9 cellular contexts compared by ENCODE assay signal in the genomic region with DNA sequence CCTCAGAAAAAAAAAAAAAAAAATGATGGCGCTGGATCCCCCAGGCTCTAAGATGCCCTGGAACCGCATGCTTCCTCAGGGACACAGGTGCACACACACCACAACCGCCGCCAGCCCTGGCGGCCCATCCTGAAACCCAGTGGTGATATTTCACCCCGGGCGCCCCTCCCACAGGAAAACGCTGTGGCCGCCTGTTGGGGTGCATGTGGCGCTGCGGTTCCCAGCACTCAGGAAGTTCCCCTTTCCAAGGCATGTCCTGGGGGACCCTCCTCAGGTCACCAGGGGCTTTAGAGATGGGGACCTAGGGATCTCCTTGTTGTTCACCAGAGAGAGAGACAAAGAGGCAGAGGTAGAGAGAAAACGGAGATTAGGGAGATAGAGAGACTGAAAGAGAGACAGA. TPM values are rescaled to one million over a fixed set of nuclear protein-coding genes. Genes with fewer than 3 reads are reported as not detected.
DNase-seq lines count a peak whose midpoint lies in the region; ATAC-seq and TF ChIP-seq lines count a peak whose summit lies in the region.
"Had no signal": no experiment of that assay in that cellular context is flagged by ENCODE, and none has a peak within 500 bp of the region (broad histone marks: within the 10 kb centered on the region; RNA-seq: fewer than 3 reads in every experiment).

No MANE protein-coding gene starts in this region.

- no peak overlapping the region for H3K27ac ChIP-seq in parathyroid adenoma
- no peak overlapping the region for H3K27ac ChIP-seq in sigmoid colon

- H3K27me3 ChIP-seq in GM06990 (replicated peaks; ENCODE audit: control insufficient read depth, insufficient read depth, low read length) (no peaks in the 10 kb centered on the region; the same call in 1 of the 2 replicates), parathyroid adenoma (ENCODE audit: control insufficient read depth, insufficient read depth, low read length) (no peaks in the 10 kb centered on the region), sigmoid colon (peaks cover 5 to 50% (median 34%) of the 10 kb centered on the region in 3 donors)

- H3K4me3 ChIP-seq in GM06990 (replicated peaks; ENCODE audit: low read depth, low read length): peak overlapping the region; percentile 35
- H3K4me3 ChIP-seq in epithelial cell of proximal tubule (ENCODE audit: low read depth, low read length): peak overlapping the region; percentile 65
- H3K4me3 ChIP-seq in parathyroid adenoma (ENCODE audit: low read depth, low read length): no peak overlapping the region
- H3K4me3 ChIP-seq in sigmoid colon: peak overlapping the region in 2 of 4 donors; percentile 30

- H3K9ac ChIP-seq in parathyroid adenoma: no peak overlapping the region

- H3K79me2 ChIP-seq in parathyroid adenoma: no peaks in the 10 kb centered on the region

- ATAC-seq in GM21786 (IDR thresholded peaks at IDR 0.05; ENCODE audit: unreplicated experiment): no peak

- no peak overlapping the region for H3K4me2 ChIP-seq in parathyroid adenoma (ENCODE audit: low read length)

- intact Hi-C loops in sigmoid colon (cut with DNase I): no loop called here

- no peak for TF ChIP-seq EP300 in sigmoid colon (IDR thresholded peaks at IDR 0.05)

- H3K4me1 ChIP-seq in parathyroid adenoma: peaks cover 2% of the 10 kb centered on the region
- peaks cover 0 to 9% (median 0%) of the 10 kb centered on the region in 4 donors for H3K4me1 ChIP-seq in sigmoid colon

- no peak for TF ChIP-seq POLR2A in sigmoid colon (IDR thresholded peaks at IDR 0.05)

- no peak for TF ChIP-seq CTCF in GM06990 (IDR thresholded peaks at IDR 0.05; ENCODE audit: insufficient read depth, low read length, poor library complexity, severe bottlenecking)
- TF ChIP-seq CTCF in epithelial cell of proximal tubule (conservative IDR thresholded peaks at IDR 0.05; ENCODE audit: low read depth, low read length): no peak
- no peak for TF ChIP-seq CTCF in parathyroid adenoma (IDR thresholded peaks at IDR 0.05)
- no peak for TF ChIP-seq CTCF in sigmoid colon (IDR thresholded peaks at IDR 0.05)

- H2AFZ ChIP-seq in parathyroid adenoma: peak overlapping the region; percentile 66

- WGBS in sigmoid colon, 2 donors: 6 to 11% methylated on average over 12 of the region's 12 CpGs

- H3K36me3 ChIP-seq in GM06990 (ENCODE audit: control insufficient read depth, insufficient read depth, low read length): no peaks in the 10 kb centered on the region
- H3K36me3 ChIP-seq in parathyroid adenoma (ENCODE audit: control insufficient read depth, insufficient read depth, low read length): no peaks in the 10 kb centered on the region
- no peaks in the 10 kb centered on the region for H3K36me3 ChIP-seq in sigmoid colon

- H3K9me3 ChIP-seq in parathyroid adenoma (ENCODE audit: control insufficient read depth, low read length) (no peaks in the 10 kb centered on the region), sigmoid colon (no peaks in the 10 kb centered on the region)

- DNase-seq in GM06990 (ENCODE audit: extremely low read depth, insufficient read length) (peak; percentile 54), MV-4-11 (lab: John Stamatoyannopoulos, UW) (peak; percentile 86), epithelial cell of proximal tubule (ENCODE audit: low read depth) (no peak), NCI-H524 (lab: John Stamatoyannopoulos, UW) (no peak), DMS114 treated with DMSO at 0.1 percent for 48 hours (lab: John Stamatoyannopoulos, UW; ENCODE audit: unreplicated experiment) (no peak), sigmoid colon (no peak)
- DNase-seq: NCI-H187 had no signal

RNA-seq across cellular contexts. Expression of gene ADGRE2, which starts 2.5 kb away (rescaled TPM):
- total RNA-seq in epithelial cell of proximal tubule (under 0.01 and 0.12 TPM in 2 replicates), sigmoid colon (1 to 10 TPM in 2 of 4 donors, under 1 TPM in 2; 0.49 to 2.0 (median 1.2) TPM)
- 1 to 10 TPM; 1.8 to 3.6 (median 2.8) TPM for polyA plus RNA-seq in sigmoid colon

RNA-seq across cellular contexts. Expression of gene OR7A5, which starts 59.1 kb away (rescaled TPM):
- total RNA-seq in epithelial cell of proximal tubule (not detected in 2 replicates), sigmoid colon (not detected)
- polyA plus RNA-seq in sigmoid colon: not detected

RNA-seq across cellular contexts. Expression of gene OR7C1, which starts 59.1 kb away (rescaled TPM):
- not detected in 2 replicates for total RNA-seq in epithelial cell of proximal tubule
- under 1 TPM in 2 of 4 donors, not detected in 2; under 0.01 TPM for total RNA-seq in sigmoid colon
- polyA plus RNA-seq in sigmoid colon: under 1 TPM in 1 of 3 donors, not detected in 2; under 0.01 TPM

Comparison
In these comparisons a context has a peak if more than half of its experiments do, and no peak if none do; other contexts are left out.
1. DNase-seq: peak in GM06990 (single experiment) and MV-4-11 (single experiment); none in epithelial cell of proximal tubule (single experiment), NCI-H524 (0 of 2), DMS114 treated with DMSO at 0.1 percent for 48 hours (single experiment) and sigmoid colon (single experiment).